ENCODE assay signal across 12 cellular contexts in the genomic region with DNA sequence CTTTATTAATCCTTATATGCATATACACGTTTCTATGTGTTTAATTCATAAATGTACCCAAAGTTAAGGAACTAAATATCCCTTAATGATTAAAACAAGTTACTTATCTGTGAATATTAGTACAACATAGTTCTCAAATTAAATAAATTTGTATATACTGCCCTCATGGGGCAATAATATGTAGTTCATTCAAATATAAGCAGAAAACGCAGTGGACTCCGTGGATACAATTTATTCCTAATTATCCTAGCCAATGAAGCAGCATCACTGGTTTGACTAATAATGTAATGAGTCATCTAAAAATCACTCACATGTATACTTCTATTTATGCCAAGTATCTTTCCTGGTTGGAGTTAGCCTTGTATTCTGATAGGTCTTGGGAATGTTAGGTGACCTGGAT.
DNase-seq lines count a peak whose midpoint lies in the region; ATAC-seq, FAIRE-seq and TF ChIP-seq lines count a peak whose summit lies in the region.
"Had no signal": no experiment of that assay in that cellular context is flagged by ENCODE, and none has a peak within 500 bp of the region (broad histone marks: within the 10 kb centered on the region; RNA-seq: fewer than 3 reads in every experiment).

No MANE protein-coding gene starts in this region.

- no peak overlapping the region for H3K27ac Mint-ChIP-seq in stimulated activated naive B cell treated with anti-CD40 and anti-IgM and Interleukin-4, amounts not matched to agents 10 μg/mL and 1 μg/mL and 100 μg/mL, for 72 hours
- H3K27ac Mint-ChIP-seq: IgD-negative memory B cell had no signal

- ATAC-seq in SK-N-SH treated with all-trans-retinoic acid at 6 μM for 48 hours, result peak; percentile 71
- no peak for ATAC-seq in HG03521 (IDR thresholded peaks at IDR 0.05; ENCODE audit: unreplicated experiment)
- ATAC-seq in stimulated activated naive B cell treated with anti-CD40 and anti-IgM and Interleukin-4, amounts not matched to agents 10 μg/mL and 1 μg/mL and 100 μg/mL, for 72 hours (replicated peaks), result no peak

- H3K4me1 Mint-ChIP-seq in stimulated activated naive B cell treated with anti-CD40 and anti-IgM and Interleukin-4, amounts not matched to agents 10 μg/mL and 1 μg/mL and 100 μg/mL, for 72 hours, result no peaks in the 10 kb centered on the region

- no peaks in the 10 kb centered on the region for H3K9me3 ChIP-seq in small intestine (ENCODE audit: control insufficient read depth, low read depth)
- H3K9me3 ChIP-seq: tibial artery had no signal

- no peaks in the 10 kb centered on the region for H3K4me1 ChIP-seq in small intestine (ENCODE audit: control insufficient read depth in 2 of 2, insufficient read depth in 1 of 2, low read depth in 1 of 2, low read length in 1 of 2)
- H3K4me1 ChIP-seq: BLaER1 treated with 17β-estradiol and CSF1 and Interleukin-3, amounts not matched to agents 10 nM and 100 nM; tibial artery had no signal

- H3K36me3 Mint-ChIP-seq in stimulated activated naive B cell treated with anti-CD40 and anti-IgM and Interleukin-4, amounts not matched to agents 10 μg/mL and 1 μg/mL and 100 μg/mL, for 72 hours, result peaks cover 24 to 35% of the 10 kb centered on the region in 2 donors

- H3K4me3 Mint-ChIP-seq in stimulated activated naive B cell treated with anti-CD40 and anti-IgM and Interleukin-4, amounts not matched to agents 10 μg/mL and 1 μg/mL and 100 μg/mL, for 72 hours, result no peak overlapping the region
- H3K4me3 Mint-ChIP-seq: IgD-negative memory B cell had no signal

- WGBS in small intestine, 3 donors, result 45 to 59% (median 56%) methylated on average over 3 of the region's 3 CpGs

- FAIRE-seq in small intestine (lab: Jason Lieb, UNC), result peak; percentile 10

- TF ChIP-seq CTCF in foreskin fibroblast (IDR thresholded peaks at IDR 0.05; ENCODE audit: low read depth, low read length), result no peak

- H3K4me3 ChIP-seq in foreskin fibroblast (ENCODE audit: low read depth in 1 of 2, low read length in 2 of 2) (no peak overlapping the region), small intestine (ENCODE audit: low read depth in 1 of 2, low read length in 2 of 2) (no peak overlapping the region)
- H3K4me3 ChIP-seq: BLaER1 treated with 17β-estradiol and CSF1 and Interleukin-3, amounts not matched to agents 10 nM and 100 nM; tibial artery had no signal

- H3K27ac ChIP-seq in small intestine (ENCODE audit: low read depth in 1 of 2, low read length in 1 of 2), result no peak overlapping the region
- H3K27ac ChIP-seq: BLaER1 treated with 17β-estradiol and CSF1 and Interleukin-3, amounts not matched to agents 10 nM and 100 nM; tibial artery had no signal

- H3K36me3 ChIP-seq in small intestine (ENCODE audit: control insufficient read depth in 2 of 2, insufficient read depth in 2 of 2, low read length in 2 of 2), result no peaks in the 10 kb centered on the region

- H3K27me3 Mint-ChIP-seq in stimulated activated naive B cell treated with anti-CD40 and anti-IgM and Interleukin-4, amounts not matched to agents 10 μg/mL and 1 μg/mL and 100 μg/mL, for 72 hours, result no peaks in the 10 kb centered on the region
- H3K27me3 Mint-ChIP-seq: IgD-negative memory B cell had no signal

- H3K9me3 Mint-ChIP-seq in stimulated activated naive B cell treated with anti-CD40 and anti-IgM and Interleukin-4, amounts not matched to agents 10 μg/mL and 1 μg/mL and 100 μg/mL, for 72 hours, result peaks cover 8 to 9% of the 10 kb centered on the region in 2 donors

- no peaks in the 10 kb centered on the region for H3K27me3 ChIP-seq in small intestine (ENCODE audit: control insufficient read depth in 2 of 2, insufficient read depth in 2 of 2, low read length in 2 of 2)
- H3K27me3 ChIP-seq: BLaER1 treated with 17β-estradiol and CSF1 and Interleukin-3, amounts not matched to agents 10 nM and 100 nM; tibial artery had no signal

- peak; percentile 2 for DNase-seq in NCI-H510A treated with DMSO at 0.1 percent for 48 hours (lab: John Stamatoyannopoulos, UW)
- DNase-seq in NCI-H510A (lab: John Stamatoyannopoulos, UW), result no peak
- peak; percentile 23 to 74 for DNase-seq in foreskin fibroblast
- DNase-seq in small intestine, result no peak
- DNase-seq in NCI-H2081 treated with DMSO at 0.1 percent for 48 hours (lab: John Stamatoyannopoulos, UW), result no peak
- no peak for DNase-seq in stimulated activated naive B cell treated with anti-CD40 and anti-IgM and Interleukin-4, amounts not matched to agents 10 μg/mL and 1 μg/mL and 100 μg/mL, for 72 hours
- DNase-seq: stimulated activated CD4-positive, alpha-beta T cell treated with anti-CD3 and anti-CD28 coated beads, Interleukin-1b, Interleukin-23, amount 100 ng/mL, for 48 hours; tibial artery had no signal

TF ChIP-seq in SK-N-SH treated with all-trans-retinoic acid at 6 μM for 48 hours, 23 proteins besides CTCF, POLR2A, EP300 and RAD21:
- TF ChIP-seq ZNF565 (CRISPR knock-in tag; conservative IDR thresholded peaks at IDR 0.05; ENCODE audit: low read depth) (no peak), OSR1 (CRISPR knock-in tag; IDR thresholded peaks at IDR 0.05) (no peak), ZNF70 (CRISPR knock-in tag; IDR thresholded peaks at IDR 0.05) (no peak), SNAI2 (CRISPR knock-in tag; IDR thresholded peaks at IDR 0.05) (no peak), BACH2 (CRISPR knock-in tag; IDR thresholded peaks at IDR 0.05; ENCODE audit: borderline replicate concordance) (no peak), ARNTL (CRISPR knock-in tag; IDR thresholded peaks at IDR 0.05; ENCODE audit: borderline replicate concordance, low read depth) (no peak), GLIS3 (CRISPR knock-in tag; IDR thresholded peaks at IDR 0.05) (no peak), PPARA (CRISPR knock-in tag; IDR thresholded peaks at IDR 0.05; ENCODE audit: borderline replicate concordance) (no peak), TCF4 (CRISPR knock-in tag; IDR thresholded peaks at IDR 0.05; ENCODE audit: borderline replicate concordance) (no peak), ZFP30 (CRISPR knock-in tag; IDR thresholded peaks at IDR 0.05) (no peak)
- TF ChIP-seq, protein P1, sequence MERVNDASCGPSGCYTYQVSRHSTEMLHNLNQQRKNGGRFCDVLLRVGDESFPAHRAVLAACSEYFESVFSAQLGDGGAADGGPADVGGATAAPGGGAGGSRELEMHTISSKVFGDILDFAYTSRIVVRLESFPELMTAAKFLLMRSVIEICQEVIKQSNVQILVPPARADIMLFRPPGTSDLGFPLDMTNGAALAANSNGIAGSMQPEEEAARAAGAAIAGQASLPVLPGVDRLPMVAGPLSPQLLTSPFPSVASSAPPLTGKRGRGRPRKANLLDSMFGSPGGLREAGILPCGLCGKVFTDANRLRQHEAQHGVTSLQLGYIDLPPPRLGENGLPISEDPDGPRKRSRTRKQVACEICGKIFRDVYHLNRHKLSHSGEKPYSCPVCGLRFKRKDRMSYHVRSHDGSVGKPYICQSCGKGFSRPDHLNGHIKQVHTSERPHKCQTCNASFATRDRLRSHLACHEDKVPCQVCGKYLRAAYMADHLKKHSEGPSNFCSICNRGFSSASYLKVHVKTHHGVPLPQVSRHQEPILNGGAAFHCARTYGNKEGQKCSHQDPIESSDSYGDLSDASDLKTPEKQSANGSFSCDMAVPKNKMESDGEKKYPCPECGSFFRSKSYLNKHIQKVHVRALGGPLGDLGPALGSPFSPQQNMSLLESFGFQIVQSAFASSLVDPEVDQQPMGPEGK (CRISPR knock-in tag; IDR thresholded peaks at IDR 0.05; ENCODE audit: borderline replicate concordance), result no peak
TF ChIP-seq in SK-N-SH treated with all-trans-retinoic acid at 6 μM for 48 hours: peak in this region for 0.

Comparison
In these comparisons a context has a peak if more than half of its experiments do, and no peak if none do; other contexts are left out.
1. DNase-seq: peak in NCI-H510A treated with DMSO at 0.1 percent for 48 hours (single experiment) and foreskin fibroblast (2 of 2); none in NCI-H510A (single experiment), small intestine (single experiment), NCI-H2081 treated with DMSO at 0.1 percent for 48 hours (single experiment) and stimulated activated naive B cell treated with anti-CD40 and anti-IgM and Interleukin-4, amounts not matched to agents 10 μg/mL and 1 μg/mL and 100 μg/mL, for 72 hours (single experiment).